Comparison of ENCODE assay signal across 8 cellular contexts in the genomic region with DNA sequence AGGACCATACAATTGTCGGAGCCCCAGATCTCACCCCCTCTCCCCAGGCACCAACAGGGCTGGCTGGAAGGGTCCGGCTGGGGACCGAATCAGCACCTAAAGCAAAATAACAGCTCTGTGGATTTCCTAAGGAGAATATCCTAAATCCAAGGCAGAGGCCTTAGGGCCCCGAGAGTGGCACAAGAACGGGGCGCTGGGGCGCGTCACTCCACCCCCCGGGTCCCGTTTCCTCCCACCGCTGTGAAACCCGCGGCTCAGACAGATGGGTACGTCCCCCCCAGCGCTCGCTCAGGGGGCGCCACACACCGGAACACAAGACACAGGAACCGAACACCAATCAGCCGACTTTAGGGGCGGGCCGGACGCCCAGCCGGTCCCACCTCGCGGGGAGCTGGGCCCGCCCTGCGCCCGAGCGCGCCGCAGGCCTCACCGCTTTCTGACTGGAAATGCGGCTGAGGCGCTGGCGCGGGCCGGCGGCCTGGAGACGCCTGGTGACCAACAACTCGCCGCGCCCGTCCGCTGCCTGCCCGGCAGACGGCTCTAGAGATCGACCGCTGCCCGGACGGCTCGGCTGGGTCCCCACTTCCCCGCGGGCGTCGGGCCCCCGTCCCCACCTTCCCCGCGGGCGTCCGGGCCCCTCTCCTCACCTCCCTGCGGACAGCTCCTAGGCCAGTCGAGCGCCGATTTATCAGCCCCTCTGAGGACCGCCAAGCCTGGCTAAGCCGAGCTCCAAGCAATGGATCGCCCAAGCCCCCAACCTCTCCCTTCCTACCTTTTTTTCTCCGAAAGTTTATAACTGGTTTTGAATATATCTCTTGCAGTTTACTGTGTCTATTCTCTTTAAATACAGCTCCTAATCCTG. TPM values are rescaled to one million over a fixed set of nuclear protein-coding genes. Genes with fewer than 3 reads are reported as not detected.
DNase-seq lines count a peak whose midpoint lies in the region; ATAC-seq and TF ChIP-seq lines count a peak whose summit lies in the region.

A gene with protein sequence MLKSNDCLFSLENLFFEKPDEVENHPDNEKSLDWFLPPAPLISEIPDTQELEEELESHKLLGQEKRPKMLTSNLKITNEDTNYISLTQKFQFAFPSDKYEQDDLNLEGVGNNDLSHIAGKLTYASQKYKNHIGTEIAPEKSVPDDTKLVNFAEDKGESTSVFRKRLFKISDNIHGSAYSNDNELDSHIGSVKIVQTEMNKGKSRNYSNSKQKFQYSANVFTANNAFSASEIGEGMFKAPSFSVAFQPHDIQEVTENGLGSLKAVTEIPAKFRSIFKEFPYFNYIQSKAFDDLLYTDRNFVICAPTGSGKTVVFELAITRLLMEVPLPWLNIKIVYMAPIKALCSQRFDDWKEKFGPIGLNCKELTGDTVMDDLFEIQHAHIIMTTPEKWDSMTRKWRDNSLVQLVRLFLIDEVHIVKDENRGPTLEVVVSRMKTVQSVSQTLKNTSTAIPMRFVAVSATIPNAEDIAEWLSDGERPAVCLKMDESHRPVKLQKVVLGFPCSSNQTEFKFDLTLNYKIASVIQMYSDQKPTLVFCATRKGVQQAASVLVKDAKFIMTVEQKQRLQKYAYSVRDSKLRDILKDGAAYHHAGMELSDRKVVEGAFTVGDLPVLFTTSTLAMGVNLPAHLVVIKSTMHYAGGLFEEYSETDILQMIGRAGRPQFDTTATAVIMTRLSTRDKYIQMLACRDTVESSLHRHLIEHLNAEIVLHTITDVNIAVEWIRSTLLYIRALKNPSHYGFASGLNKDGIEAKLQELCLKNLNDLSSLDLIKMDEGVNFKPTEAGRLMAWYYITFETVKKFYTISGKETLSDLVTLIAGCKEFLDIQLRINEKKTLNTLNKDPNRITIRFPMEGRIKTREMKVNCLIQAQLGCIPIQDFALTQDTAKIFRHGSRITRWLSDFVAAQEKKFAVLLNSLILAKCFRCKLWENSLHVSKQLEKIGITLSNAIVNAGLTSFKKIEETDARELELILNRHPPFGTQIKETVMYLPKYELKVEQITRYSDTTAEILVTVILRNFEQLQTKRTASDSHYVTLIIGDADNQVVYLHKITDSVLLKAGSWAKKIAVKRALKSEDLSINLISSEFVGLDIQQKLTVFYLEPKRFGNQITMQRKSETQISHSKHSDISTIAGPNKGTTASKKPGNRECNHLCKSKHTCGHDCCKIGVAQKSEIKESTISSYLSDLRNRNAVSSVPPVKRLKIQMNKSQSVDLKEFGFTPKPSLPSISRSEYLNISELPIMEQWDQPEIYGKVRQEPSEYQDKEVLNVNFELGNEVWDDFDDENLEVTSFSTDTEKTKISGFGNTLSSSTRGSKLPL (N-terminal part only) (minus strand): TSS at position 687 of the 862 bp plus-strand sequence. CDS start 3,755 bp downstream, outside the sequence.

- DNase-seq in DMS153 treated with DMSO at 0.1 percent for 48 hours (lab: John Stamatoyannopoulos, UW; ENCODE audit: unreplicated experiment), result peak; percentile 66
- peak; percentile 76 for DNase-seq in HT1080 (ENCODE audit: low read depth)
- peak; percentile 27 to 50 for DNase-seq in PC-9
- DNase-seq in cardiac septum (ENCODE audit: low spot score), result peak; percentile 90
- DNase-seq in trophoblast cell, result peak; percentile 74 to 83
- DNase-seq in upper lobe of left lung, result peak; percentile 76 to 95

- no peak within 1 kb of the TSS for H2BK12ac ChIP-seq in trophoblast cell (ENCODE audit: low read length)

- BruUV-seq in PC-9 (replicated peaks; lab: Mats Ljungman, UMichigan), result no TSS peak

- H4K20me1 ChIP-seq in PC-9 (ENCODE audit: insufficient read depth), result no peaks in the 10 kb centered on the region

- H3K4ac ChIP-seq in trophoblast cell (ENCODE audit: low read depth, low read length), result no peak within 1 kb of the TSS

- no peaks in the 10 kb centered on the region for H3F3A ChIP-seq in PC-9 (ENCODE audit: insufficient read depth, low read depth)

- H3K27ac Mint-ChIP-seq in activated naive CD8-positive, alpha-beta T cell, result peak within 1 kb of the TSS; percentile 87

- H3K79me2 ChIP-seq in PC-9 (ENCODE audit: low read depth) (no peaks in the 10 kb centered on the region), trophoblast cell (ENCODE audit: control insufficient read depth, insufficient read depth, low read length, poor library complexity) (peaks cover 3% of the 10 kb centered on the region)

- H2AFZ ChIP-seq in PC-9 (peak within 1 kb of the TSS; percentile 92), trophoblast cell (ENCODE audit: insufficient read depth, low read length, poor library complexity) (peak within 1 kb of the TSS; percentile 89)

- peak within 1 kb of the TSS; percentile 88 for H3K4me3 Mint-ChIP-seq in activated naive CD8-positive, alpha-beta T cell

- peak within 1 kb of the TSS; percentile 73 for H3K4me3 ChIP-seq in PC-9
- H3K4me3 ChIP-seq in trophoblast cell (ENCODE audit: low read depth, low read length), result peak within 1 kb of the TSS; percentile 84
- H3K4me3 ChIP-seq in upper lobe of left lung, result peak within 1 kb of the TSS; percentile 42 to 70 (median 51)

- H3K4me1 ChIP-seq in PC-9 (replicated peaks; ENCODE audit: insufficient read depth) (no peaks in the 10 kb centered on the region; the same call in 1 of the 2 replicates), trophoblast cell (ENCODE audit: control insufficient read depth in 1 of 2, insufficient read depth in 2 of 2, low read length in 2 of 2) (no peaks in the 10 kb centered on the region), upper lobe of left lung (peaks cover 0 to 11% (median 1%) of the 10 kb centered on the region in 4 donors)

- ATAC-seq in GM21423 (IDR thresholded peaks at IDR 0.05; ENCODE audit: unreplicated experiment) (peak; percentile 95), upper lobe of left lung (ENCODE audit: low FRiP score in 2 of 2) (peak; percentile 92 to 98)

- POLR2A ChIA-PET in PC-9 (lab: Charles Lee; ENCODE audit: unreplicated experiment), result interaction anchor here (0.6 kb wide), 1 partner anchor 165 kb away, joined by 8 read pairs; no protein-coding TSS in a partner anchor

- no peak within 1 kb of the TSS for H3K23ac ChIP-seq in trophoblast cell (ENCODE audit: low read length)

- H2AK5ac ChIP-seq in trophoblast cell (ENCODE audit: low read length), result no peak within 1 kb of the TSS

- peak within 1 kb of the TSS; percentile 79 for H3K9ac ChIP-seq in trophoblast cell (ENCODE audit: low read length)

- H3K4me1 Mint-ChIP-seq in activated naive CD8-positive, alpha-beta T cell (ENCODE audit: low read depth), result peaks cover 8% of the 10 kb centered on the region

- H3K9me3 ChIP-seq in PC-9 (ENCODE audit: insufficient read depth, low read depth) (no peaks in the 10 kb centered on the region), trophoblast cell (ENCODE audit: insufficient read depth, low read depth, low read length) (no peaks in the 10 kb centered on the region), upper lobe of left lung (no peaks in the 10 kb centered on the region)

- H2BK5ac ChIP-seq in trophoblast cell (ENCODE audit: low read depth, low read length, poor library complexity), result peak within 1 kb of the TSS; percentile 33

- H4K12ac ChIP-seq in trophoblast cell (ENCODE audit: low read depth, low read length), result peak within 1 kb of the TSS; percentile 88

- H3K27ac ChIP-seq in PC-9 (no peak within 1 kb of the TSS), trophoblast cell (ENCODE audit: low read depth, low read length) (peak within 1 kb of the TSS; percentile 80), upper lobe of left lung (peak within 1 kb of the TSS; percentile 67 to 89 (median 76))

- no peaks in the 10 kb centered on the region for H3K9me3 Mint-ChIP-seq in activated naive CD8-positive, alpha-beta T cell (ENCODE audit: low read depth)

- H3K4me2 ChIP-seq in PC-9 (peak within 1 kb of the TSS; percentile 90), trophoblast cell (ENCODE audit: low read length) (peak within 1 kb of the TSS; percentile 97)

- TF ChIP-seq POLR2A in upper lobe of left lung (IDR thresholded peaks at IDR 0.05), result peak in 1 of 4 donors; percentile 49

- TF ChIP-seq EP300 in upper lobe of left lung (IDR thresholded peaks at IDR 0.05), result no peak

- H4K91ac ChIP-seq in trophoblast cell (ENCODE audit: low read depth, low read length), result peak within 1 kb of the TSS; percentile 41

- H3K27me3 ChIP-seq in PC-9 (ENCODE audit: insufficient read depth, low read depth) (no peaks in the 10 kb centered on the region), trophoblast cell (ENCODE audit: insufficient read depth, low read length) (no peaks in the 10 kb centered on the region), upper lobe of left lung (no peaks in the 10 kb centered on the region)

- intact Hi-C loops in PC-9 (cut with micrococcal nuclease; ENCODE audit: unreplicated experiment) (loop anchor here (10.0 kb wide), 1 partner anchor 240 kb away; no protein-coding TSS in a partner anchor), cardiac septum (cut with DNase I) (loop anchor here (2.0 kb wide), 1 partner anchor 96 kb away; the partner anchor contains the start of gene CDC7)

- CTCF ChIA-PET in PC-9 (lab: Charles Lee), result no interaction called here

- H3K36me3 ChIP-seq in PC-9 (ENCODE audit: low read depth), result no peaks in the 10 kb centered on the region
- no peaks in the 10 kb centered on the region for H3K36me3 ChIP-seq in trophoblast cell (ENCODE audit: control insufficient read depth in 1 of 2, insufficient read depth in 2 of 2, low read length in 2 of 2)
- H3K36me3 ChIP-seq in upper lobe of left lung, result no peaks in the 10 kb centered on the region

- H3K9me2 ChIP-seq in PC-9 (ENCODE audit: insufficient read depth), result no peaks in the 10 kb centered on the region; the same call in 1 of the 2 replicates

- no CpG with 5 or more reads among the region's 69 CpGs for WGBS in trophoblast cell (ENCODE audit: extremely low coverage, insufficient coverage, insufficient read length)
- 3 to 6% methylated on average over 13 to 22 of the region's 69 CpGs for WGBS in upper lobe of left lung, 2 donors

- no peaks in the 10 kb centered on the region for H3K36me3 Mint-ChIP-seq in activated naive CD8-positive, alpha-beta T cell

- H4K8ac ChIP-seq in trophoblast cell (ENCODE audit: low read depth, low read length), result peak within 1 kb of the TSS; percentile 87

- H3K14ac ChIP-seq in trophoblast cell (ENCODE audit: low read length), result peak within 1 kb of the TSS; percentile 63

- H3K18ac ChIP-seq in trophoblast cell (ENCODE audit: low read length), result peak within 1 kb of the TSS; percentile 80

- H3K27me3 Mint-ChIP-seq in activated naive CD8-positive, alpha-beta T cell, result peaks cover 9% of the 10 kb centered on the region

- H3K79me1 ChIP-seq in trophoblast cell (ENCODE audit: low read length), result peaks cover 6% of the 10 kb centered on the region

- H2BK120ac ChIP-seq in trophoblast cell (ENCODE audit: insufficient read depth, low read length, poor library complexity), result peak within 1 kb of the TSS; percentile 65

- no peak for TF ChIP-seq CTCF in PC-9 (conservative IDR thresholded peaks at IDR 0.05)
- peak in 2 of 6 experiments; percentile 22 to 28 for TF ChIP-seq CTCF in upper lobe of left lung (IDR thresholded peaks at IDR 0.05)

RNA-seq across cellular contexts. Expression of the gene that starts here (rescaled TPM):
- 0.05 and 0.20 TPM in 2 replicates for total RNA-seq in HT1080 (2014; rRNA removed; shearing (Covaris generic))
- polyA plus RNA-seq in HT1080 (2015; cell fraction: cytosol; rRNA removed), result 0.21 TPM in 1 of 2 replicates, not detected in the other
- 0.23 and 0.25 TPM in 2 replicates for polyA plus RNA-seq in HT1080 (2015; cell fraction: nucleus; rRNA removed)
- total RNA-seq in PC-9 (2021) (not detected in 2 replicates), cardiac septum (2.7 TPM), upper lobe of left lung (1 to 10 TPM in 2 of 6 donors, under 1 TPM in 3, not detected in 1; 0.30 to 3.4 (median 0.77) TPM)
- polyA plus RNA-seq in trophoblast cell (2013), result 0.32 and 0.48 TPM in 2 replicates

Comparison
In these comparisons a context has a peak if more than half of its experiments do, and no peak if none do; other contexts are left out.
1. Peak in DNase-seq in HT1080; RNA of the gene not detected or under 1 TPM.
2. Peak in DNase-seq, H3K4me3 ChIP-seq and H3K4me2 ChIP-seq in PC-9; RNA of the gene not detected or under 1 TPM.
3. DNase-seq: peak in every context shown above with its lines; median percentile 90 in cardiac septum; 86 in upper lobe of left lung; 78 in trophoblast cell; 76 in HT1080; 66 in DMS153 treated with DMSO at 0.1 percent for 48 hours; 38 in PC-9.